ENCODE assay signal across 25 cellular contexts in genomic region chr10:71615538-71616329, GRCh38.
"Had no signal": no experiment of that assay in that cellular context is flagged by ENCODE, and none has a peak within 500 bp of the region (broad histone marks: within the 10 kb centered on the region; RNA-seq: fewer than 3 reads in every experiment).

No MANE protein-coding gene starts in this region.

- H3K9me3 Mint-ChIP-seq: mesothelial cell of epicardium; naive B cell; natural killer cell treated with Interleukin-12 subunit alpha and Interleukin-12 subunit beta and Interleukin-15 and Interleukin-18, amount 100 ng/mL, for 72 hours; neural crest cell; stimulated activated effector memory CD8-positive, alpha-beta T cell treated with anti-CD3 and anti-CD28 coated beads, Interleukin-12 subunit alpha, Interleukin-12 subunit beta, amount 100 ng/mL, for 72 hours; type B pancreatic cell had no signal

- H3K4me3 ChIP-seq: dorsolateral prefrontal cortex, heart right ventricle, left lung, mucosa of descending colon, prostate gland, right atrium auricular region, sigmoid colon, stomach, tibial artery had no signal

- DNase-seq: dorsolateral prefrontal cortex; effector CD4-positive, alpha-beta T cell; foreskin keratinocyte; glutamatergic neuron; heart right ventricle; left cardiac atrium; mesenchymal stem cell; mucosa of descending colon; naive B cell; sigmoid colon; stimulated activated CD4-positive, alpha-beta T cell treated with anti-CD3 and anti-CD28 coated beads, Interleukin-2, amount 100 ng/mL, for 24 hours; stimulated activated CD4-positive, alpha-beta T cell treated with anti-CD3 and anti-CD28 coated beads, Interleukin-4, amount 100 ng/mL, for 24 hours; stimulated activated naive CD4-positive, alpha-beta T cell treated with Interleukin-2 at 50 U/mL for 16 hours; stomach; tibial artery had no signal

- H3K27ac Mint-ChIP-seq: mesothelial cell of epicardium; natural killer cell treated with Interleukin-12 subunit alpha and Interleukin-12 subunit beta and Interleukin-15 and Interleukin-18, amount 100 ng/mL, for 72 hours; type B pancreatic cell had no signal

- H3K4me1 ChIP-seq: foreskin keratinocyte, prostate gland had no signal

- ATAC-seq: esophagus mucosa; foreskin keratinocyte; heart right ventricle; left cardiac atrium; left lung; mucosa of descending colon; natural killer cell treated with Interleukin-12 subunit alpha and Interleukin-12 subunit beta and Interleukin-15 and Interleukin-18, amount 100 ng/mL, for 72 hours; stimulated activated effector memory CD8-positive, alpha-beta T cell treated with anti-CD3 and anti-CD28 coated beads, Interleukin-12 subunit alpha, Interleukin-12 subunit beta, amount 100 ng/mL, for 72 hours had no signal

- H3K27ac ChIP-seq: epithelial cell of prostate, foreskin keratinocyte, heart right ventricle, left lung, prostate gland, right atrium auricular region, stomach, tibial artery had no signal

- H3K36me3 Mint-ChIP-seq: mesothelial cell of epicardium; naive B cell; natural killer cell treated with Interleukin-12 subunit alpha and Interleukin-12 subunit beta and Interleukin-15 and Interleukin-18, amount 100 ng/mL, for 72 hours; stimulated activated effector memory CD8-positive, alpha-beta T cell treated with anti-CD3 and anti-CD28 coated beads, Interleukin-12 subunit alpha, Interleukin-12 subunit beta, amount 100 ng/mL, for 72 hours; type B pancreatic cell had no signal

- H3K4me3 Mint-ChIP-seq: mesothelial cell of epicardium; naive B cell; natural killer cell treated with Interleukin-12 subunit alpha and Interleukin-12 subunit beta and Interleukin-15 and Interleukin-18, amount 100 ng/mL, for 72 hours; neural crest cell; stimulated activated effector memory CD8-positive, alpha-beta T cell treated with anti-CD3 and anti-CD28 coated beads, Interleukin-12 subunit alpha, Interleukin-12 subunit beta, amount 100 ng/mL, for 72 hours; type B pancreatic cell had no signal

- H3K27me3 ChIP-seq: dorsolateral prefrontal cortex, heart right ventricle, sigmoid colon had no signal

- H3K36me3 ChIP-seq: heart right ventricle, left lung, prostate gland, right atrium auricular region, sigmoid colon, stomach, tibial artery had no signal

- H3K9me3 ChIP-seq: heart right ventricle, left lung, mucosa of descending colon, prostate gland, right atrium auricular region, sigmoid colon, stomach, tibial artery had no signal
